Comparison of ENCODE assay signal across 1 cellular context in the genomic region with DNA sequence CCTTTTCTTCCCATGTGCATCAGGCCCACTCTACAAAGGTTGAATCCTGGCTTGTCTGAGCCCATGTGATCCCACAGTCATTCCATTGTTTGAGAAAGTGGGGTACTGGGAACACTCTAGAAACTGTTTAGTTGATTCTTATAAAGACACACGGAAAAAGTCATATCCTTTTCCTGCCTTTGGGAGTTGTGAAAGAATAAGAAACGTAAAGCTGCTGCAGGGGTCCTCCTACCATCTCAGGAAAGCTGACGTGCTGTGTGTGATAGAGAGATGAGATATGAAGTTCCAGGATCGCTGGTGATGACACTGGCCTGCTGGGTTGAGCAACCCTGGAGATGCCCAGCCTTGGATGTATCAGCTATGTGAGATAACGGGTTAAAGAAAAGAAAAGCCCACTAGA.
TF ChIP-seq lines count a peak whose summit lies in the region.

No MANE protein-coding gene starts in this region.

TF ChIP-seq in HepG2, 621 proteins besides CTCF, POLR2A, EP300 and RAD21 (continued from another document):
- TF ChIP-seq PAWR (CRISPR knock-in tag; IDR thresholded peaks at IDR 0.05; ENCODE audit: borderline replicate concordance), result no peak
- no peak for TF ChIP-seq HNRNPH1 (optimal IDR thresholded peaks at IDR 0.05; ENCODE audit: low read depth, low read length)
- no peak for TF ChIP-seq ZNF260 (CRISPR knock-in tag; IDR thresholded peaks at IDR 0.05; ENCODE audit: borderline replicate concordance, low read depth)
- TF ChIP-seq ZNF33A (CRISPR knock-in tag; IDR thresholded peaks at IDR 0.05; ENCODE audit: borderline replicate concordance), result no peak
- TF ChIP-seq HMG20B (CRISPR knock-in tag; conservative IDR thresholded peaks at IDR 0.05), result no peak
- TF ChIP-seq ZNF549 (CRISPR knock-in tag; IDR thresholded peaks at IDR 0.05), result no peak
- no peak for TF ChIP-seq NFE2 (CRISPR knock-in tag; IDR thresholded peaks at IDR 0.05)
- TF ChIP-seq, protein P1, sequence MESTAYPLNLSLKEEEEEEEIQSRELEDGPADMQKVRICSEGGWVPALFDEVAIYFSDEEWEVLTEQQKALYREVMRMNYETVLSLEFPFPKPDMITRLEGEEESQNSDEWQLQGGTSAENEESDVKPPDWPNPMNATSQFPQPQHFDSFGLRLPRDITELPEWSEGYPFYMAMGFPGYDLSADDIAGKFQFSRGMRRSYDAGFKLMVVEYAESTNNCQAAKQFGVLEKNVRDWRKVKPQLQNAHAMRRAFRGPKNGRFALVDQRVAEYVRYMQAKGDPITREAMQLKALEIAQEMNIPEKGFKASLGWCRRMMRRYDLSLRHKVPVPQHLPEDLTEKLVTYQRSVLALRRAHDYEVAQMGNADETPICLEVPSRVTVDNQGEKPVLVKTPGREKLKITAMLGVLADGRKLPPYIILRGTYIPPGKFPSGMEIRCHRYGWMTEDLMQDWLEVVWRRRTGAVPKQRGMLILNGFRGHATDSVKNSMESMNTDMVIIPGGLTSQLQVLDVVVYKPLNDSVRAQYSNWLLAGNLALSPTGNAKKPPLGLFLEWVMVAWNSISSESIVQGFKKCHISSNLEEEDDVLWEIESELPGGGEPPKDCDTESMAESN (CRISPR knock-in tag; conservative IDR thresholded peaks at IDR 0.05), result no peak
- TF ChIP-seq PCBP2 (optimal IDR thresholded peaks at IDR 0.05; ENCODE audit: low read depth, low read length, poor library complexity, severe bottlenecking), result no peak
- TF ChIP-seq, protein P2, sequence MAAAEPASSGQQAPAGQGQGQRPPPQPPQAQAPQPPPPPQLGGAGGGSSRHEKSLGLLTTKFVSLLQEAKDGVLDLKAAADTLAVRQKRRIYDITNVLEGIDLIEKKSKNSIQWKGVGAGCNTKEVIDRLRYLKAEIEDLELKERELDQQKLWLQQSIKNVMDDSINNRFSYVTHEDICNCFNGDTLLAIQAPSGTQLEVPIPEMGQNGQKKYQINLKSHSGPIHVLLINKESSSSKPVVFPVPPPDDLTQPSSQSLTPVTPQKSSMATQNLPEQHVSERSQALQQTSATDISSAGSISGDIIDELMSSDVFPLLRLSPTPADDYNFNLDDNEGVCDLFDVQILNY (CRISPR knock-in tag; conservative IDR thresholded peaks at IDR 0.05), result no peak
- no peak for TF ChIP-seq ZNF569 (CRISPR knock-in tag; IDR thresholded peaks at IDR 0.05; ENCODE audit: borderline replicate concordance)
- TF ChIP-seq ZNF75D (CRISPR knock-in tag; IDR thresholded peaks at IDR 0.05; ENCODE audit: borderline replicate concordance), result no peak
TF ChIP-seq in HepG2: peak in this region for 0.
